ENCODE assay signal across 1 cellular context in the genomic region with DNA sequence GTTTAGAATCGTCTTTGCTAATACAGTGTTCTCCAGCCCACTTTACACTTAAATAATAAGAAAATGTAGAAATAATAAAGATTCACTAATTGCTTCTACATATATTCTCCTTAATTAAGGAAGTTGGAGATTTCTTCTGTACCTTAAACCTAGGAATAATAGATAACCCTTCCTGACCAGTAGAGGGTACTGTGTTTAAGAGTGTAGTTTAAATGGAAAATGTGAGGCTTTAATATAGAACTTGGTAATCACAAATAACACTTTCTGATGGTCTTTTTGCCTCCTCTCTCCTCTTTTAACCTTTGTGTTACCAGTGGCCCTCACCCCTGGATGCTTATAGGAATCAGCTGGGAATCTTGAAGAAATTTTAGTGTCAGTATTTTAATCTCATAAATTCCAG.
TF ChIP-seq lines count a peak whose summit lies in the region.

No MANE protein-coding gene starts in this region.

TF ChIP-seq in K562, 482 proteins besides CTCF, POLR2A, EP300 and RAD21:
- no peak for TF ChIP-seq MEF2D (tag; conservative IDR thresholded peaks at IDR 0.05; ENCODE audit: low read depth)
- no peak for TF ChIP-seq ZNF76 (CRISPR knock-in tag; IDR thresholded peaks at IDR 0.05; ENCODE audit: borderline replicate concordance)
- no peak for TF ChIP-seq ZNF347 (CRISPR knock-in tag; IDR thresholded peaks at IDR 0.05; ENCODE audit: low read depth)
- TF ChIP-seq CBFB (CRISPR knock-in tag; IDR thresholded peaks at IDR 0.05) = no peak
- no peak for TF ChIP-seq SRSF1 (IDR thresholded peaks at IDR 0.05; ENCODE audit: low read depth, low read length)
- TF ChIP-seq POLR2AphosphoS2 (IDR thresholded peaks at IDR 0.05; ENCODE audit: low read length) = no peak
- no peak for TF ChIP-seq MAFK (IDR thresholded peaks at IDR 0.05; ENCODE audit: low read length)
- TF ChIP-seq, protein P1, sequence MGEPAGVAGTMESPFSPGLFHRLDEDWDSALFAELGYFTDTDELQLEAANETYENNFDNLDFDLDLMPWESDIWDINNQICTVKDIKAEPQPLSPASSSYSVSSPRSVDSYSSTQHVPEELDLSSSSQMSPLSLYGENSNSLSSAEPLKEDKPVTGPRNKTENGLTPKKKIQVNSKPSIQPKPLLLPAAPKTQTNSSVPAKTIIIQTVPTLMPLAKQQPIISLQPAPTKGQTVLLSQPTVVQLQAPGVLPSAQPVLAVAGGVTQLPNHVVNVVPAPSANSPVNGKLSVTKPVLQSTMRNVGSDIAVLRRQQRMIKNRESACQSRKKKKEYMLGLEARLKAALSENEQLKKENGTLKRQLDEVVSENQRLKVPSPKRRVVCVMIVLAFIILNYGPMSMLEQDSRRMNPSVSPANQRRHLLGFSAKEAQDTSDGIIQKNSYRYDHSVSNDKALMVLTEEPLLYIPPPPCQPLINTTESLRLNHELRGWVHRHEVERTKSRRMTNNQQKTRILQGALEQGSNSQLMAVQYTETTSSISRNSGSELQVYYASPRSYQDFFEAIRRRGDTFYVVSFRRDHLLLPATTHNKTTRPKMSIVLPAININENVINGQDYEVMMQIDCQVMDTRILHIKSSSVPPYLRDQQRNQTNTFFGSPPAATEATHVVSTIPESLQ (CRISPR knock-in tag; IDR thresholded peaks at IDR 0.05) = no peak
- TF ChIP-seq RFX1 (IDR thresholded peaks at IDR 0.05) = no peak
- no peak for TF ChIP-seq ZNF121 (CRISPR knock-in tag; conservative IDR thresholded peaks at IDR 0.05)
- no peak for TF ChIP-seq TAF9B (IDR thresholded peaks at IDR 0.05; ENCODE audit: partially characterized antibody)
- TF ChIP-seq HNRNPK (IDR thresholded peaks at IDR 0.05; ENCODE audit: low read depth, low read length, poor library complexity, severe bottlenecking) = no peak
- TF ChIP-seq DNMT1 (IDR thresholded peaks at IDR 0.05) = no peak
- TF ChIP-seq, protein P2, sequence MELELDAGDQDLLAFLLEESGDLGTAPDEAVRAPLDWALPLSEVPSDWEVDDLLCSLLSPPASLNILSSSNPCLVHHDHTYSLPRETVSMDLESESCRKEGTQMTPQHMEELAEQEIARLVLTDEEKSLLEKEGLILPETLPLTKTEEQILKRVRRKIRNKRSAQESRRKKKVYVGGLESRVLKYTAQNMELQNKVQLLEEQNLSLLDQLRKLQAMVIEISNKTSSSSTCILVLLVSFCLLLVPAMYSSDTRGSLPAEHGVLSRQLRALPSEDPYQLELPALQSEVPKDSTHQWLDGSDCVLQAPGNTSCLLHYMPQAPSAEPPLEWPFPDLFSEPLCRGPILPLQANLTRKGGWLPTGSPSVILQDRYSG (tag; conservative IDR thresholded peaks at IDR 0.05; ENCODE audit: low read depth) = no peak
- TF ChIP-seq, protein P3, sequence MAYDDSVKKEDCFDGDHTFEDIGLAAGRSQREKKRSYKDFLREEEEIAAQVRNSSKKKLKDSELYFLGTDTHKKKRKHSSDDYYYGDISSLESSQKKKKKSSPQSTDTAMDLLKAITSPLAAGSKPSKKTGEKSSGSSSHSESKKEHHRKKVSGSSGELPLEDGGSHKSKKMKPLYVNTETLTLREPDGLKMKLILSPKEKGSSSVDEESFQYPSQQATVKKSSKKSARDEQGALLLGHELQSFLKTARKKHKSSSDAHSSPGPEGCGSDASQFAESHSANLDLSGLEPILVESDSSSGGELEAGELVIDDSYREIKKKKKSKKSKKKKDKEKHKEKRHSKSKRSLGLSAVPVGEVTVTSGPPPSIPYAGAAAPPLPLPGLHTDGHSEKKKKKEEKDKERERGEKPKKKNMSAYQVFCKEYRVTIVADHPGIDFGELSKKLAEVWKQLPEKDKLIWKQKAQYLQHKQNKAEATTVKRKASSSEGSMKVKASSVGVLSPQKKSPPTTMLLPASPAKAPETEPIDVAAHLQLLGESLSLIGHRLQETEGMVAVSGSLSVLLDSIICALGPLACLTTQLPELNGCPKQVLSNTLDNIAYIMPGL (CRISPR knock-in tag; IDR thresholded peaks at IDR 0.05) = no peak
- TF ChIP-seq, protein P4, sequence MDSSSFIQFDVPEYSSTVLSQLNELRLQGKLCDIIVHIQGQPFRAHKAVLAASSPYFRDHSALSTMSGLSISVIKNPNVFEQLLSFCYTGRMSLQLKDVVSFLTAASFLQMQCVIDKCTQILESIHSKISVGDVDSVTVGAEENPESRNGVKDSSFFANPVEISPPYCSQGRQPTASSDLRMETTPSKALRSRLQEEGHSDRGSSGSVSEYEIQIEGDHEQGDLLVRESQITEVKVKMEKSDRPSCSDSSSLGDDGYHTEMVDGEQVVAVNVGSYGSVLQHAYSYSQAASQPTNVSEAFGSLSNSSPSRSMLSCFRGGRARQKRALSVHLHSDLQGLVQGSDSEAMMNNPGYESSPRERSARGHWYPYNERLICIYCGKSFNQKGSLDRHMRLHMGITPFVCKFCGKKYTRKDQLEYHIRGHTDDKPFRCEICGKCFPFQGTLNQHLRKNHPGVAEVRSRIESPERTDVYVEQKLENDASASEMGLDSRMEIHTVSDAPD (CRISPR knock-in tag; IDR thresholded peaks at IDR 0.05) = no peak
- no peak for TF ChIP-seq ZNF197 (CRISPR knock-in tag; IDR thresholded peaks at IDR 0.05; ENCODE audit: low read depth)
- no peak for TF ChIP-seq ZNF140 (CRISPR knock-in tag; IDR thresholded peaks at IDR 0.05)
- no peak for TF ChIP-seq SP2 (IDR thresholded peaks at IDR 0.05; ENCODE audit: extremely low read depth, low read depth, low read length, poor library complexity, severe bottlenecking)
- TF ChIP-seq, protein P5, sequence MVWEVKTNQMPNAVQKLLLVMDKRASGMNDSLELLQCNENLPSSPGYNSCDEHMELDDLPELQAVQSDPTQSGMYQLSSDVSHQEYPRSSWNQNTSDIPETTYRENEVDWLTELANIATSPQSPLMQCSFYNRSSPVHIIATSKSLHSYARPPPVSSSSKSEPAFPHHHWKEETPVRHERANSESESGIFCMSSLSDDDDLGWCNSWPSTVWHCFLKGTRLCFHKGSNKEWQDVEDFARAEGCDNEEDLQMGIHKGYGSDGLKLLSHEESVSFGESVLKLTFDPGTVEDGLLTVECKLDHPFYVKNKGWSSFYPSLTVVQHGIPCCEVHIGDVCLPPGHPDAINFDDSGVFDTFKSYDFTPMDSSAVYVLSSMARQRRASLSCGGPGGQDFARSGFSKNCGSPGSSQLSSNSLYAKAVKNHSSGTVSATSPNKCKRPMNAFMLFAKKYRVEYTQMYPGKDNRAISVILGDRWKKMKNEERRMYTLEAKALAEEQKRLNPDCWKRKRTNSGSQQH (CRISPR knock-in tag; IDR thresholded peaks at IDR 0.05) = no peak
